11 cellular contexts compared by ENCODE assay signal in the genomic region with DNA sequence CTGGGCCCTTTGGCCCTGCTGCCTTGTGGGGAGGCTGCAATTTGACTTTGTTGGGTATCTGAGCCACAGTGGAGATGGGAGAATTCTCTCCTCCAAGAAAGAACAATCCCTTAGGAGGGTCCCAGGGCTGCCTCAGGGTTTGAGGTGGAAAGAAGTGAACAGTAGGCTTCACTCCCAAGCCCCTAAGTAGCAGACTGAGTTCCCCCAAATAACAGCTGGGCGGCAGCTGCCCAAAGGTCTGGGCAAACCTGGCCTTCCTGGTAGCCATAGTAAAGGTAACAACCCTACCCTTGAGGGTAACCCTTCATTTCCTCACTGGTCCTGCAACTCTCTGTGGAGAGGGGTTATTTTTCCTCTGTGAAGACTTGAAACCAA. TPM values are rescaled to one million over a fixed set of nuclear protein-coding genes. Genes with fewer than 3 reads are reported as not detected.
DNase-seq lines count a peak whose midpoint lies in the region; FAIRE-seq and TF ChIP-seq lines count a peak whose summit lies in the region.
"Had no signal": no experiment of that assay in that cellular context is flagged by ENCODE, and none has a peak within 500 bp of the region (broad histone marks: within the 10 kb centered on the region; RNA-seq: fewer than 3 reads in every experiment).

No MANE protein-coding gene starts in this region.

- no peak for DNase-seq in GM12865 (ENCODE audit: low read depth)
- DNase-seq in activated CD4-positive, alpha-beta T cell treated with anti-CD3 and anti-CD28 coated beads, Interleukin-2, amount 10 ng/mL, durations not matched to agents 7 days and 5 days, result no peak
- no peak for DNase-seq in prostate gland (ENCODE audit: low spot score)
- no peak for DNase-seq in A172 (ENCODE audit: low spot score)
- no peak for DNase-seq in GM19239 (ENCODE audit: insufficient read length, low spot score)
- DNase-seq: GM23248 had no signal

- intact Hi-C loops in prostate gland (cut with DNase I), result loop anchor here (5.0 kb wide), 1 partner anchor 118 kb away; no protein-coding TSS in a partner anchor

- H3K9me3 ChIP-seq in iPS-15b (ENCODE audit: control insufficient read depth, insufficient read depth, low read length) (no peaks in the 10 kb centered on the region), prostate gland (no peaks in the 10 kb centered on the region)

- CTCF ChIA-PET in activated CD4-positive, alpha-beta T cell treated with anti-CD3 and anti-CD28 coated beads, Interleukin-2, amount 10 ng/mL, durations not matched to agents 7 days and 5 days (lab: Charles Lee), result no interaction called here

- TF ChIP-seq POLR2A in prostate gland (IDR thresholded peaks at IDR 0.05), result no peak

- no peak overlapping the region for H3K27ac Mint-ChIP-seq in activated CD4-positive, alpha-beta T cell treated with anti-CD3 and anti-CD28 coated beads, Interleukin-2, amount 10 ng/mL, durations not matched to agents 7 days and 5 days
- H3K27ac Mint-ChIP-seq: activated naive CD8-positive, alpha-beta T cell; T-helper 2 cell treated with Interferon-gamma antibody and Interleukin-4, amounts not matched to agents 5 μg/mL and 100 μg/mL, for 36 hours had no signal

- H3K27me3 ChIP-seq in iPS-15b (ENCODE audit: control insufficient read depth, insufficient read depth, low read length), result peaks cover 37% of the 10 kb centered on the region
- no peaks in the 10 kb centered on the region for H3K27me3 ChIP-seq in rectal smooth muscle tissue (ENCODE audit: control insufficient read depth, insufficient read depth, low read length)
- no peaks in the 10 kb centered on the region for H3K27me3 ChIP-seq in prostate gland (replicated peaks; ENCODE audit: insufficient read depth)

- no peak for FAIRE-seq in GM19239 (lab: Jason Lieb, UNC)

- H3K36me3 ChIP-seq in iPS-15b (ENCODE audit: control insufficient read depth, insufficient read depth, low read length), result no peaks in the 10 kb centered on the region
- H3K36me3 ChIP-seq in rectal smooth muscle tissue (ENCODE audit: control insufficient read depth, insufficient read depth, low read length), result no peaks in the 10 kb centered on the region
- no peaks in the 10 kb centered on the region for H3K36me3 ChIP-seq in prostate gland

- H3K4me1 Mint-ChIP-seq in activated CD4-positive, alpha-beta T cell treated with anti-CD3 and anti-CD28 coated beads, Interleukin-2, amount 10 ng/mL, durations not matched to agents 7 days and 5 days, result no peaks in the 10 kb centered on the region

- POLR2A ChIA-PET in activated CD4-positive, alpha-beta T cell treated with anti-CD3 and anti-CD28 coated beads, Interleukin-2, amount 10 ng/mL, durations not matched to agents 7 days and 5 days (lab: Charles Lee), result no interaction called here

- no peak overlapping the region for H3K4me3 Mint-ChIP-seq in activated CD4-positive, alpha-beta T cell treated with anti-CD3 and anti-CD28 coated beads, Interleukin-2, amount 10 ng/mL, durations not matched to agents 7 days and 5 days
- H3K4me3 Mint-ChIP-seq: activated naive CD8-positive, alpha-beta T cell; T-helper 2 cell treated with Interferon-gamma antibody and Interleukin-4, amounts not matched to agents 5 μg/mL and 100 μg/mL, for 36 hours had no signal

- no peak overlapping the region for H3K9ac ChIP-seq in iPS-15b (ENCODE audit: low read depth, low read length)
- H3K9ac ChIP-seq in rectal smooth muscle tissue (ENCODE audit: low read length), result no peak overlapping the region
- H3K9ac ChIP-seq: GM23248 had no signal

- H3K36me3 Mint-ChIP-seq in activated CD4-positive, alpha-beta T cell treated with anti-CD3 and anti-CD28 coated beads, Interleukin-2, amount 10 ng/mL, durations not matched to agents 7 days and 5 days (ENCODE audit: low read depth), result no peaks in the 10 kb centered on the region

- H3K27ac ChIP-seq in VCaP, result peak overlapping the region; percentile 91
- H3K27ac ChIP-seq in rectal smooth muscle tissue (ENCODE audit: low read depth, low read length), result peak overlapping the region; percentile 48
- no peak overlapping the region for H3K27ac ChIP-seq in prostate gland
- H3K27ac ChIP-seq: GM23248 had no signal

- 70% methylated on average over 1 of the region's 1 CpG for WGBS in prostate gland

- H3K4me3 ChIP-seq in GM12865 (ENCODE audit: low read depth, low read length) (peak overlapping the region; percentile 61), iPS-15b (ENCODE audit: low read depth, low read length) (peak overlapping the region; percentile 53), rectal smooth muscle tissue (ENCODE audit: low read length) (peak overlapping the region; percentile 68), prostate gland (no peak overlapping the region)
- H3K4me3 ChIP-seq: GM23248 had no signal

- peaks cover 2% of the 10 kb centered on the region for H3K4me1 ChIP-seq in iPS-15b (ENCODE audit: control insufficient read depth, insufficient read depth, low read length)
- H3K4me1 ChIP-seq in rectal smooth muscle tissue (ENCODE audit: control insufficient read depth, insufficient read depth, low read length), result peaks cover 3% of the 10 kb centered on the region
- H3K4me1 ChIP-seq in prostate gland (replicated peaks), result no peaks in the 10 kb centered on the region

- TF ChIP-seq CTCF in GM12865 (IDR thresholded peaks at IDR 0.05; ENCODE audit: insufficient read depth, low read depth, low read length, missing control alignments), result no peak
- TF ChIP-seq CTCF in VCaP (conservative IDR thresholded peaks at IDR 0.05), result no peak
- no peak for TF ChIP-seq CTCF in prostate gland (IDR thresholded peaks at IDR 0.05)

- no peaks in the 10 kb centered on the region for H3K27me3 Mint-ChIP-seq in activated CD4-positive, alpha-beta T cell treated with anti-CD3 and anti-CD28 coated beads, Interleukin-2, amount 10 ng/mL, durations not matched to agents 7 days and 5 days
- H3K27me3 Mint-ChIP-seq: activated naive CD8-positive, alpha-beta T cell had no signal

- peaks cover 6% of the 10 kb centered on the region for H3K9me3 Mint-ChIP-seq in activated CD4-positive, alpha-beta T cell treated with anti-CD3 and anti-CD28 coated beads, Interleukin-2, amount 10 ng/mL, durations not matched to agents 7 days and 5 days

RNA-seq across cellular contexts. Expression of a gene that starts 0.7 kb away (rescaled TPM):
- 10 to 100 TPM; 41.5 to 41.6 TPM for total RNA-seq in activated CD4-positive, alpha-beta T cell treated with anti-CD3 and anti-CD28 coated beads, Interleukin-2, amount 10 ng/mL, durations not matched to agents 7 days and 5 days
- 10 to 100 TPM; 26.5 to 98.9 TPM for total RNA-seq in prostate gland
- 65.8 and 75.3 TPM in 2 replicates for total RNA-seq in A172 (2014; rRNA removed; shearing (Covaris generic))

RNA-seq across cellular contexts. Expression of a gene that starts 53.7 kb away (rescaled TPM):
- total RNA-seq in activated CD4-positive, alpha-beta T cell treated with anti-CD3 and anti-CD28 coated beads, Interleukin-2, amount 10 ng/mL, durations not matched to agents 7 days and 5 days, result under 1 TPM; 0.37 to 0.54 TPM
- 10 to 100 TPM in 1 of 2 donors, 1 to 10 TPM in 1; 3.7 to 11.0 TPM for total RNA-seq in prostate gland
- 0.50 and 0.76 TPM in 2 replicates for total RNA-seq in A172 (2014; rRNA removed; shearing (Covaris generic))

RNA-seq across cellular contexts. Expression of a gene that starts 53.8 kb away (rescaled TPM):
- total RNA-seq in activated CD4-positive, alpha-beta T cell treated with anti-CD3 and anti-CD28 coated beads, Interleukin-2, amount 10 ng/mL, durations not matched to agents 7 days and 5 days, result 10 to 100 TPM; 66.6 to 73.1 TPM
- total RNA-seq in prostate gland, result 10 to 100 TPM; 42.7 to 61.9 TPM
- 87.5 and 104 TPM in 2 replicates for total RNA-seq in A172 (2014; rRNA removed; shearing (Covaris generic))

Comparison
In these comparisons a context has a peak if more than half of its experiments do, and no peak if none do; other contexts are left out.
1. H3K4me3 ChIP-seq: peak in GM12865 (single experiment), iPS-15b (single experiment) and rectal smooth muscle tissue (single experiment); none in prostate gland (0 of 2).
2. H3K27ac ChIP-seq: peak in VCaP (single experiment) and rectal smooth muscle tissue (single experiment); none in prostate gland (0 of 2).